ENCODE assay signal across 20 cellular contexts in genomic region chr13:114230117-114230516, GRCh38. TPM values are rescaled to one million over a fixed set of nuclear protein-coding genes. Genes with fewer than 3 reads are reported as not detected.
DNase-seq lines count a peak whose midpoint lies in the region; ATAC-seq and TF ChIP-seq lines count a peak whose summit lies in the region.
"Had no signal": no experiment of that assay in that cellular context is flagged by ENCODE, and none has a peak within 500 bp of the region (broad histone marks: within the 10 kb centered on the region; RNA-seq: fewer than 3 reads in every experiment).

No MANE protein-coding gene starts in this region.

- H3K4me3 ChIP-seq in fibroblast of villous mesenchyme (ENCODE audit: low read depth, low read length) = no peak overlapping the region
- H3K4me3 ChIP-seq in MG63 = no peak overlapping the region
- H3K4me3 ChIP-seq: esophagus squamous epithelium, prostate gland, upper lobe of left lung had no signal

- peaks cover 34% of the 10 kb centered on the region for H3K4me1 Mint-ChIP-seq in activated naive CD4-positive, alpha-beta T cell treated with anti-CD3 and anti-CD28 coated beads, Interleukin-2, amount 50 U/mL, for 24 hours
- H3K4me1 Mint-ChIP-seq in stimulated activated effector memory CD8-positive, alpha-beta T cell treated with anti-CD3 and anti-CD28 coated beads, Interleukin-12 subunit alpha, Interleukin-12 subunit beta, amount 100 ng/mL, for 72 hours = peaks cover 35% of the 10 kb centered on the region
- peaks cover 3% of the 10 kb centered on the region for H3K4me1 Mint-ChIP-seq in glutamatergic neuron (ENCODE audit: low read depth, unreplicated experiment)

- no peaks in the 10 kb centered on the region for H3K9me3 ChIP-seq in MG63
- H3K9me3 ChIP-seq: esophagus squamous epithelium, prostate gland, upper lobe of left lung had no signal

- ATAC-seq in stimulated activated effector memory CD8-positive, alpha-beta T cell treated with anti-CD3 and anti-CD28 coated beads, Interleukin-12 subunit alpha, Interleukin-12 subunit beta, amount 100 ng/mL, for 72 hours = no peak
- ATAC-seq in GM21723 (IDR thresholded peaks at IDR 0.05; ENCODE audit: unreplicated experiment) = no peak

- peak overlapping the region; percentile 80 for H3K27ac Mint-ChIP-seq in activated naive CD4-positive, alpha-beta T cell treated with anti-CD3 and anti-CD28 coated beads, Interleukin-2, amount 50 U/mL, for 24 hours
- H3K27ac Mint-ChIP-seq in stimulated activated effector memory CD8-positive, alpha-beta T cell treated with anti-CD3 and anti-CD28 coated beads, Interleukin-12 subunit alpha, Interleukin-12 subunit beta, amount 100 ng/mL, for 72 hours = peak overlapping the region; percentile 44
- no peak overlapping the region for H3K27ac Mint-ChIP-seq in glutamatergic neuron (ENCODE audit: unreplicated experiment)

- TF ChIP-seq CTCF in fibroblast of villous mesenchyme (IDR thresholded peaks at IDR 0.05; ENCODE audit: insufficient read depth, low read depth, low read length) (no peak), glutamatergic neuron (IDR thresholded peaks at IDR 0.05; ENCODE audit: partially characterized antibody, unreplicated experiment) (no peak)

- H3K27me3 ChIP-seq in MG63 = no peaks in the 10 kb centered on the region

- H3K36me3 Mint-ChIP-seq in activated naive CD4-positive, alpha-beta T cell treated with anti-CD3 and anti-CD28 coated beads, Interleukin-2, amount 50 U/mL, for 24 hours = no peaks in the 10 kb centered on the region
- H3K36me3 Mint-ChIP-seq in stimulated activated effector memory CD8-positive, alpha-beta T cell treated with anti-CD3 and anti-CD28 coated beads, Interleukin-12 subunit alpha, Interleukin-12 subunit beta, amount 100 ng/mL, for 72 hours = no peaks in the 10 kb centered on the region
- H3K36me3 Mint-ChIP-seq in glutamatergic neuron (ENCODE audit: unreplicated experiment) = no peaks in the 10 kb centered on the region

- no peaks in the 10 kb centered on the region for H3K36me3 ChIP-seq in MG63
- H3K36me3 ChIP-seq: esophagus squamous epithelium, prostate gland, upper lobe of left lung had no signal

- no peaks in the 10 kb centered on the region for H3K27me3 Mint-ChIP-seq in activated naive CD4-positive, alpha-beta T cell treated with anti-CD3 and anti-CD28 coated beads, Interleukin-2, amount 50 U/mL, for 24 hours
- H3K27me3 Mint-ChIP-seq in glutamatergic neuron (ENCODE audit: unreplicated experiment) = peaks cover 8% of the 10 kb centered on the region

- DNase-seq in activated naive CD4-positive, alpha-beta T cell treated with Interleukin-2 at 50 U/mL for 16 hours = no peak
- DNase-seq in SIG-M5 (lab: John Stamatoyannopoulos, UW) (peak; percentile 63), fibroblast of villous mesenchyme (ENCODE audit: low read depth) (peak; percentile 46), MG63 (no peak), glutamatergic neuron (no peak)
- no peak for DNase-seq in stimulated activated effector memory CD8-positive, alpha-beta T cell treated with anti-CD3 and anti-CD28 coated beads, Interleukin-12 subunit alpha, Interleukin-12 subunit beta, amount 100 ng/mL, for 72 hours (ENCODE audit: low spot score in 2 of 2)
- DNase-seq: activated T-cell treated with anti-CD3 and anti-CD28 coated beads, Interleukin-2, amount 50 U/mL, for 1 hour; amygdala; cortex of kidney; esophagus squamous epithelium; Kasumi-1; NCI-H2029 treated with DMSO at 0.1 percent for 48 hours; stimulated activated CD4-positive, alpha-beta T cell treated with anti-CD3 and anti-CD28 coated beads, Interleukin-2, amount 100 ng/mL, for 24 hours; stimulated activated CD8-positive, alpha-beta memory T cell treated with anti-CD3 and anti-CD28 coated beads, Interleukin-4, amount 100 ng/mL, for 48 hours; upper lobe of left lung had no signal

- H3K4me3 Mint-ChIP-seq in activated naive CD4-positive, alpha-beta T cell treated with anti-CD3 and anti-CD28 coated beads, Interleukin-2, amount 50 U/mL, for 24 hours = no peak overlapping the region
- H3K4me3 Mint-ChIP-seq in stimulated activated effector memory CD8-positive, alpha-beta T cell treated with anti-CD3 and anti-CD28 coated beads, Interleukin-12 subunit alpha, Interleukin-12 subunit beta, amount 100 ng/mL, for 72 hours = no peak overlapping the region
- H3K4me3 Mint-ChIP-seq in glutamatergic neuron (ENCODE audit: unreplicated experiment) = no peak overlapping the region

- no peaks in the 10 kb centered on the region for H3K9me3 Mint-ChIP-seq in activated naive CD4-positive, alpha-beta T cell treated with anti-CD3 and anti-CD28 coated beads, Interleukin-2, amount 50 U/mL, for 24 hours
- H3K9me3 Mint-ChIP-seq in stimulated activated effector memory CD8-positive, alpha-beta T cell treated with anti-CD3 and anti-CD28 coated beads, Interleukin-12 subunit alpha, Interleukin-12 subunit beta, amount 100 ng/mL, for 72 hours = no peaks in the 10 kb centered on the region
- peaks cover 4% of the 10 kb centered on the region for H3K9me3 Mint-ChIP-seq in glutamatergic neuron (ENCODE audit: unreplicated experiment)

RNA-seq across cellular contexts. Expression of gene CDC16, which starts 4.6 kb away (rescaled TPM):
- total RNA-seq in fibroblast of villous mesenchyme (58.0 and 62.6 TPM in 2 replicates), glutamatergic neuron (ENCODE audit: unreplicated experiment) (85.1 TPM)
- 71.6 and 76.6 TPM in 2 replicates for total RNA-seq in MG63 (2014; rRNA removed; shearing (Covaris generic); ENCODE audit: low replicate concordance)

RNA-seq across cellular contexts. Expression of gene CFAP97D2, which starts 51.1 kb away (rescaled TPM):
- not detected in 2 replicates for total RNA-seq in fibroblast of villous mesenchyme
- not detected in 2 replicates for total RNA-seq in MG63 (2014; rRNA removed; shearing (Covaris generic); ENCODE audit: low replicate concordance)
- total RNA-seq in glutamatergic neuron (ENCODE audit: unreplicated experiment) = not detected
- total RNA-seq: esophagus squamous epithelium, H4, SK-MEL-5 had no signal

RNA-seq across cellular contexts. Expression of gene UPF3A, which starts 51.3 kb away (rescaled TPM):
- total RNA-seq in fibroblast of villous mesenchyme (20.7 and 27.1 TPM in 2 replicates), glutamatergic neuron (ENCODE audit: unreplicated experiment) (108 TPM)
- 15.4 and 18.1 TPM in 2 replicates for total RNA-seq in MG63 (2014; rRNA removed; shearing (Covaris generic); ENCODE audit: low replicate concordance)

Comparison
In these comparisons a context has a peak if more than half of its experiments do, and no peak if none do; other contexts are left out.
1. DNase-seq: peak in SIG-M5 (single experiment) and fibroblast of villous mesenchyme (single experiment); none in activated naive CD4-positive, alpha-beta T cell treated with Interleukin-2 at 50 U/mL for 16 hours (single experiment), stimulated activated effector memory CD8-positive, alpha-beta T cell treated with anti-CD3 and anti-CD28 coated beads, Interleukin-12 subunit alpha, Interleukin-12 subunit beta, amount 100 ng/mL, for 72 hours (0 of 2), MG63 (single experiment) and glutamatergic neuron (single experiment).